Comparison of ENCODE assay signal across 8 cellular contexts in genomic region chr15:40048155-40048792, GRCh38. TPM values are rescaled to one million over a fixed set of nuclear protein-coding genes. Genes with fewer than 3 reads are reported as not detected.
DNase-seq lines count a peak whose midpoint lies in the region; ATAC-seq and TF ChIP-seq lines count a peak whose summit lies in the region.

No MANE protein-coding gene starts in this region.

- POLR2A ChIA-PET in CD4-positive, alpha-beta T cell (lab: Charles Lee) = interaction anchor here (1.2 to 5.7 kb wide), 8 partner anchors 7 to 260 kb away, joined by 3 to 53 read pairs (median 6); partner anchors contain the start of genes BMF and SRP14

- H3K36me3 Mint-ChIP-seq in CD4-positive, alpha-beta T cell (ENCODE audit: low read depth) = no peaks in the 10 kb centered on the region
- H3K36me3 Mint-ChIP-seq in natural killer cell = no peaks in the 10 kb centered on the region

- no peaks in the 10 kb centered on the region for H3K36me3 ChIP-seq in adrenal gland (replicated peaks in 1 of 2)
- H3K36me3 ChIP-seq in ovary = no peaks in the 10 kb centered on the region
- H3K36me3 ChIP-seq in gastroesophageal sphincter = no peaks in the 10 kb centered on the region

- no peaks in the 10 kb centered on the region for H3K9me3 Mint-ChIP-seq in CD4-positive, alpha-beta T cell
- peaks cover 0 to 2% of the 10 kb centered on the region in 2 donors for H3K9me3 Mint-ChIP-seq in natural killer cell

- intact Hi-C loops in CD4-positive, alpha-beta T cell (cut with DNase I, micrococcal nuclease) = loop anchor here in 1 of 2 experiments (5.0 to 10.0 kb wide), 2 partner anchors 169 to 263 kb away; partner anchors contain the start of gene FSIP1
- intact Hi-C loops in adrenal gland (cut with DNase I) = loop anchor here (5.0 to 10.0 kb wide), 3 partner anchors 117 to 227 kb away; partner anchors contain the start of gene BUB1B (in 1 of the 2)
- intact Hi-C loops in natural killer cell (cut with micrococcal nuclease) = loop anchor here (5.0 kb wide), 1 partner anchor 59 kb away; the partner anchor contains the start of gene BMF
- intact Hi-C loops in ovary (cut with DNase I) = loop anchor here in 3 of 4 donors (5.0 to 10.0 kb wide), 6 partner anchors 59 to 377 kb away; partner anchors contain the start of genes BMF (in 1 of the 3) and BUB1B (in 1 of the 3)

- no peaks in the 10 kb centered on the region for H3K9me3 ChIP-seq in CD4-positive, alpha-beta T cell (ENCODE audit: control insufficient read depth, low read length)
- H3K9me3 ChIP-seq in adrenal gland (replicated peaks in 1 of 3) (no peaks in the 10 kb centered on the region), ovary (no peaks in the 10 kb centered on the region), gastroesophageal sphincter (no peaks in the 10 kb centered on the region)

- WGBS in adrenal gland, 4 donors = 65 to 78% (median 73%) methylated on average over 8 to 10 of the region's 10 CpGs
- 51 to 57% (median 52%) methylated on average over 10 of the region's 10 CpGs for WGBS in ovary, 3 donors
- WGBS in gastroesophageal sphincter (ENCODE audit: low coverage in 1 of 2), 2 donors = 49 to 65% methylated on average over 3 to 6 of the region's 10 CpGs

- no peaks in the 10 kb centered on the region for H3K27me3 Mint-ChIP-seq in CD4-positive, alpha-beta T cell
- H3K27me3 Mint-ChIP-seq in natural killer cell (ENCODE audit: low read depth in 2 of 2) = no peaks in the 10 kb centered on the region

- H3K4me3 ChIP-seq in Jurkat, Clone E6-1 (ENCODE audit: low read length) = peak overlapping the region; percentile 2; the same call in 1 of the 2 replicates
- H3K4me3 ChIP-seq in adrenal gland = no peak overlapping the region
- no peak overlapping the region for H3K4me3 ChIP-seq in ovary
- H3K4me3 ChIP-seq in gastroesophageal sphincter = no peak overlapping the region

- peaks cover 23 to 33% of the 10 kb centered on the region in 2 donors for H3K4me1 ChIP-seq in adrenal gland (replicated peaks in 1 of 2)
- H3K4me1 ChIP-seq in ovary (ENCODE audit: insufficient read depth) = peaks cover 19% of the 10 kb centered on the region
- H3K4me1 ChIP-seq in gastroesophageal sphincter = peaks cover 0 to 50% (median 22%) of the 10 kb centered on the region in 3 donors

- ATAC-seq in CD4-positive, alpha-beta T cell (ENCODE audit: poor library complexity) = peak; percentile 45
- ATAC-seq in natural killer cell = no peak
- ATAC-seq in gastroesophageal sphincter = no peak
- ATAC-seq in HG02588 (IDR thresholded peaks at IDR 0.05; ENCODE audit: unreplicated experiment) = no peak

- peak overlapping the region; percentile 88 for H3K27ac Mint-ChIP-seq in CD4-positive, alpha-beta T cell
- peak overlapping the region; percentile 79 to 93 for H3K27ac Mint-ChIP-seq in natural killer cell

- CTCF ChIA-PET in CD4-positive, alpha-beta T cell (lab: Charles Lee) = interaction anchor here (1.1 to 7.1 kb wide), 7 partner anchors 9 to 320 kb away, joined by 3 to 67 read pairs (median 4); partner anchors contain the start of genes BMF and SRP14

- TF ChIP-seq EP300 in ovary (IDR thresholded peaks at IDR 0.05) (no peak), gastroesophageal sphincter (IDR thresholded peaks at IDR 0.05) (no peak)

- peak overlapping the region; percentile 3 for H3K27ac ChIP-seq in CD4-positive, alpha-beta T cell (ENCODE audit: low read depth, low read length)
- H3K27ac ChIP-seq in adrenal gland (peak overlapping the region; percentile 9 to 87 (median 47)), ovary (peak overlapping the region in 1 of 2 donors; percentile 5), gastroesophageal sphincter (peak overlapping the region in 2 of 4 donors; percentile 36 to 60)

- H3K4me3 Mint-ChIP-seq in CD4-positive, alpha-beta T cell = peak overlapping the region; percentile 77
- peak overlapping the region; percentile 45 for H3K4me3 Mint-ChIP-seq in natural killer cell

- H3K4me1 Mint-ChIP-seq in CD4-positive, alpha-beta T cell (ENCODE audit: low read depth) = peaks cover 76% of the 10 kb centered on the region
- peaks cover 35 to 58% of the 10 kb centered on the region in 2 donors for H3K4me1 Mint-ChIP-seq in natural killer cell

- DNase-seq in CD4-positive, alpha-beta T cell = peak in 6 of 10 experiments; percentile 26 to 55 (median 35)
- peak; percentile 89 for DNase-seq in Jurkat, Clone E6-1 (ENCODE audit: low read depth, low spot score)
- DNase-seq in adrenal gland = peak in 4 of 7 donors; percentile 28 to 59 (median 38)
- DNase-seq in natural killer cell = no peak
- no peak for DNase-seq in ovary
- no peak for DNase-seq in NK-92 treated with Interleukin-12 subunit alpha and Interleukin-12 subunit beta, amount 100 ng/mL, for 24 hours (lab: John Stamatoyannopoulos, UW)

- TF ChIP-seq CTCF in CD4-positive, alpha-beta T cell (IDR thresholded peaks at IDR 0.05) = no peak
- TF ChIP-seq CTCF in adrenal gland (IDR thresholded peaks at IDR 0.05) (no peak), natural killer cell (IDR thresholded peaks at IDR 0.05) (no peak), ovary (IDR thresholded peaks at IDR 0.05) (no peak), gastroesophageal sphincter (IDR thresholded peaks at IDR 0.05) (no peak)

- H3K27me3 ChIP-seq in CD4-positive, alpha-beta T cell (ENCODE audit: control insufficient read depth, insufficient read depth, low read length) = no peaks in the 10 kb centered on the region
- H3K27me3 ChIP-seq in adrenal gland (no peaks in the 10 kb centered on the region), ovary (no peaks in the 10 kb centered on the region), gastroesophageal sphincter (no peaks in the 10 kb centered on the region)

- TF ChIP-seq POLR2A in adrenal gland (IDR thresholded peaks at IDR 0.05) (no peak), ovary (IDR thresholded peaks at IDR 0.05) (no peak), gastroesophageal sphincter (IDR thresholded peaks at IDR 0.05) (no peak)

RNA-seq across cellular contexts. Expression of gene SRP14, which starts 9.3 kb away (rescaled TPM):
- 100 to 1,000 TPM; 120 to 126 TPM for total RNA-seq in CD4-positive, alpha-beta T cell
- 561 TPM for polyA plus RNA-seq in Jurkat, Clone E6-1 (2012; ENCODE audit: insufficient read depth, insufficient read length)
- total RNA-seq in adrenal gland = 100 to 1,000 TPM; 173 to 689 (median 275) TPM
- 100 to 1,000 TPM; 352 to 989 (median 549) TPM for polyA plus RNA-seq in adrenal gland
- 100 to 1,000 TPM; 126 to 143 (median 127) TPM for total RNA-seq in natural killer cell
- total RNA-seq in ovary = 100 to 1,000 TPM; 155 to 226 (median 205) TPM
- 100 to 1,000 TPM; 444 to 451 TPM for polyA plus RNA-seq in ovary
- total RNA-seq in gastroesophageal sphincter = 100 to 1,000 TPM; 290 to 425 (median 324) TPM

Comparison
In these comparisons a context has a peak if more than half of its experiments do, and no peak if none do; other contexts are left out.
1. DNase-seq: peak in CD4-positive, alpha-beta T cell (6 of 10), Jurkat, Clone E6-1 (single experiment) and adrenal gland (4 of 7); none in natural killer cell (single experiment), ovary (0 of 5) and NK-92 treated with Interleukin-12 subunit alpha and Interleukin-12 subunit beta, amount 100 ng/mL, for 24 hours (single experiment).